Comparison of ENCODE assay signal across 8 cellular contexts in the genomic region with DNA sequence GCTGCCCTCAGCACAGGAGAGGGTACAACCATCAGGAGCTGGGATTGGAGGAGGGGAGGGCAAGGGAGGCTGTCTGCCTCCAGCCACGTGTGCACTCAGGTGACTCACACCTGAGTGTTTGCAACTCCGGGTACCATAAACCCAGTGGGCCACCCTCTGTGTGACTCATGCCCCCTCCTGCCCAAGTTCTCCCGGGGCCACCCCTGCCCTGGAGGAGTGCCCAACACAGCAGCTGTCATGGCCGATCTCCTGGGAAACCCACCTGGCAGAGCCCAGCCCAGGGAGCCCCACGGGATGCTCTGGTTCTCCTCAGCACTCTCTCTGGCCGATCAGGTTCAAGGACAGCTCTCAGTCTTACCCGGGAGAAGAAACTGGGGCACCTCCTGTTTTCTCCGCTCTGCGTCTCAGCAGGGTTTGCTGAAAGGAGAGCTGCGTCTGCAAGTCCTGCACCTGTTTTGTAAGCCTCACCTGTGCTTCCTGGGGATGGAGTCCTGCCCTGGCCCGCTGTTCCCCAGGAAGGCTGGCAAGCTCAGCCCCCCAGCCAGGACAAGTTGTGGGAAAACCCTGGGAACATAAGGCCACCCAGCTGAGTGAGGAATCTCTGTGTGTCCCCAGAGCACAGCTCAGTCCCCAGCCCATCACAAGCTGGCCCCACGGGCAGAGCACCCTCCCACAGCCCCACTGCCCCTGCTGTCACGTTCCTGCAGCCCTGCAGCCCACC. TPM values are rescaled to one million over a fixed set of nuclear protein-coding genes. Genes with fewer than 3 reads are reported as not detected.
DNase-seq lines count a peak whose midpoint lies in the region; ATAC-seq and TF ChIP-seq lines count a peak whose summit lies in the region.

No MANE protein-coding gene starts in this region.

- H3K9me3 ChIP-seq in HCT116 (ENCODE audit: control insufficient read depth in 1 of 2, insufficient read depth in 1 of 2, low read depth in 1 of 2, low read length in 2 of 2) (peaks cover 1 to 2% of the 10 kb centered on the region in 2 experiments; a peak in 1 of 4 replicates), SK-N-SH (no peaks in the 10 kb centered on the region), heart right ventricle (no peaks in the 10 kb centered on the region)

- H3K4me1 ChIP-seq in HCT116 (ENCODE audit: control insufficient read depth in 1 of 2, insufficient read depth in 2 of 2, low read length in 2 of 2): peaks cover 13 to 23% of the 10 kb centered on the region in 2 experiments
- H3K4me1 ChIP-seq in SK-N-SH (ENCODE audit: control insufficient read depth in 1 of 2, insufficient read depth in 2 of 2, low read depth in 1 of 2, low read length in 1 of 2): peaks cover 0 to 20% of the 10 kb centered on the region in 2 experiments; a peak in 2 of 4 replicates
- peaks cover 0 to 18% (median 8%) of the 10 kb centered on the region in 9 donors for H3K4me1 ChIP-seq in heart right ventricle

- no peak for TF ChIP-seq RAD21 in HCT116 (IDR thresholded peaks at IDR 0.05; ENCODE audit: low read depth)
- TF ChIP-seq RAD21 in SK-N-SH (IDR thresholded peaks at IDR 0.05; ENCODE audit: low read length): no peak

- no peak for TF ChIP-seq EP300 in SK-N-SH (IDR thresholded peaks at IDR 0.05; ENCODE audit: borderline replicate concordance in 1 of 2, low read depth in 1 of 2, low read length in 1 of 2)

- no TSS peak for BruUV-seq in HCT116 (replicated peaks; lab: Mats Ljungman, UMichigan)

- ATAC-seq in HCT116 (peak; percentile 73), heart right ventricle (peak in 6 of 8 donors; percentile 16 to 48 (median 25)), HG03460 (IDR thresholded peaks at IDR 0.05; ENCODE audit: unreplicated experiment) (no peak), HG02884 (IDR thresholded peaks at IDR 0.05; ENCODE audit: unreplicated experiment) (no peak)

- H3K79me2 ChIP-seq in HCT116 (ENCODE audit: insufficient read depth, low read length) (no peaks in the 10 kb centered on the region), SK-N-SH (ENCODE audit: insufficient read depth) (no peaks in the 10 kb centered on the region)

- H3K4me2 ChIP-seq in HCT116 (ENCODE audit: low read length) (peak overlapping the region; percentile 72), SK-N-SH (peak overlapping the region; percentile 79)

- H3K4me3 ChIP-seq in HCT116 (replicated peaks in 1 of 2; ENCODE audit: low read depth in 1 of 2, low read length in 2 of 2) (peak overlapping the region; percentile 35 to 45), SK-N-SH (ENCODE audit: low read depth in 2 of 2, low read length in 1 of 2) (no peak overlapping the region), heart right ventricle (peak overlapping the region in 4 of 10 donors; percentile 38 to 47 (median 44))

- peak overlapping the region; percentile 51 for H3K27ac ChIP-seq in HCT116 (ENCODE audit: low read depth, low read length)
- H3K27ac ChIP-seq in SK-N-SH (ENCODE audit: low read depth in 2 of 2, low read length in 1 of 2): peak overlapping the region in 1 of 2 experiments; percentile 94; a peak in 2 of 4 replicates
- H3K27ac ChIP-seq in heart right ventricle: peak overlapping the region in 7 of 10 donors; percentile 18 to 58 (median 39)

- intact Hi-C loops in HCT116 (cut with micrococcal nuclease) (loop anchor here (2.0 to 5.0 kb wide), 3 partner anchors 60 to 340 kb away; no protein-coding TSS in a partner anchor), heart right ventricle (cut with DNase I) (loop anchor here in 2 of 10 donors (1.0 to 5.0 kb wide), 2 partner anchors 44 to 340 kb away; a partner anchor contains a TSS)

- no peak for TF ChIP-seq POLR2A in HCT116 (IDR thresholded peaks at IDR 0.05; ENCODE audit: borderline replicate concordance, extremely low read depth, insufficient read depth, insufficient read length)

- DNase-seq in HCT116 (ENCODE audit: low read depth, low spot score) (peak; percentile 49), SK-N-SH (peak; percentile 53), heart right ventricle (no peak), DMS153 treated with DMSO at 0.1 percent for 48 hours (lab: John Stamatoyannopoulos, UW; ENCODE audit: unreplicated experiment) (no peak), GM19240 (ENCODE audit: insufficient read length, low spot score) (no peak)
- DNase-seq in stimulated activated CD4-positive, alpha-beta T cell treated with anti-CD3 and anti-CD28 coated beads, Interleukin-4, amount 100 ng/mL, for 24 hours: peak; percentile 37

- no peaks in the 10 kb centered on the region for H3F3A ChIP-seq in SK-N-SH (replicated peaks; ENCODE audit: insufficient read depth)

- RAD21 ChIA-PET in HCT116 (lab: Charles Lee; ENCODE audit: low non-redundant PET in 1 of 2, low total read pairs in 2 of 2, uncharacterized antibody in 2 of 2, unreplicated experiment in 2 of 2): interaction anchor here (0.6 to 0.9 kb wide), 3 partner anchors 64 to 219 kb away, joined by 3 to 4 read pairs (median 3); no protein-coding TSS in a partner anchor

- H3K27me3 ChIP-seq in HCT116 (ENCODE audit: insufficient read depth, low read length) (no peaks in the 10 kb centered on the region), SK-N-SH (ENCODE audit: insufficient read depth) (no peaks in the 10 kb centered on the region), heart right ventricle (no peaks in the 10 kb centered on the region)

- no peak for TF ChIP-seq CTCF in HCT116 (IDR thresholded peaks at IDR 0.05 in 2 of 3, conservative IDR thresholded peaks at IDR 0.05 in 1 of 3; ENCODE audit: borderline replicate concordance in 1 of 3, insufficient read depth in 1 of 3, low read depth in 2 of 3, low read length in 2 of 3)
- no peak for TF ChIP-seq CTCF in SK-N-SH (IDR thresholded peaks at IDR 0.05)
- no peak for TF ChIP-seq CTCF in heart right ventricle (IDR thresholded peaks at IDR 0.05)

- H4K20me1 ChIP-seq in HCT116 (ENCODE audit: insufficient read depth) (no peaks in the 10 kb centered on the region), SK-N-SH (ENCODE audit: insufficient read depth) (no peaks in the 10 kb centered on the region)

- CTCF ChIA-PET in HCT116 (lab: Charles Lee): interaction anchor here (0.6 to 1.9 kb wide), 13 partner anchors 9 to 1780 kb away, joined by 3 to 7 read pairs (median 3); no protein-coding TSS in a partner anchor
- CTCF ChIA-PET in SK-N-SH (lab: Yijun Ruan, JAX): interaction anchor here (0.7 to 6.7 kb wide), 37 partner anchors 9 to 340 kb away, joined by 3 to 71 read pairs (median 4); a partner anchor contains a TSS

- 57% methylated on average over 9 of the region's 13 CpGs for WGBS in SK-N-SH (ENCODE audit: low lambda C conversion rate)
- 59 to 69% methylated on average over 13 of the region's 13 CpGs for WGBS in heart right ventricle, 2 donors

- H3K36me3 ChIP-seq in HCT116 (ENCODE audit: control insufficient read depth in 1 of 2, insufficient read depth in 2 of 2, low read length in 2 of 2) (no peaks in the 10 kb centered on the region), SK-N-SH (replicated peaks in 1 of 2; ENCODE audit: control insufficient read depth in 1 of 2, insufficient read depth in 2 of 2, low read length in 1 of 2) (no peaks in the 10 kb centered on the region), heart right ventricle (no peaks in the 10 kb centered on the region)

- H2AFZ ChIP-seq in HCT116 (ENCODE audit: low read depth, low read length, poor library complexity, severe bottlenecking): no peak overlapping the region
- H2AFZ ChIP-seq in SK-N-SH (ENCODE audit: low read depth): peak overlapping the region; percentile 84; the same call in 1 of the 2 replicates

- peak overlapping the region; percentile 44 for H3K9ac ChIP-seq in HCT116 (ENCODE audit: low read length)
- no peak overlapping the region for H3K9ac ChIP-seq in SK-N-SH

- POLR2A ChIA-PET in HCT116 (lab: Charles Lee): interaction anchor here (0.5 to 1.2 kb wide), 3 partner anchors 12 to 213 kb away, joined by 3 read pairs; no protein-coding TSS in a partner anchor
- POLR2A ChIA-PET in SK-N-SH (lab: Yijun Ruan, JAX): interaction anchor here (0.6 to 1.6 kb wide), 8 partner anchors 9 to 65 kb away, joined by 3 to 9 read pairs (median 4); a partner anchor contains a TSS

- no peaks in the 10 kb centered on the region for H3K9me2 ChIP-seq in HCT116 (ENCODE audit: insufficient read depth)
- H3K9me2 ChIP-seq in SK-N-SH: no peaks in the 10 kb centered on the region

TF ChIP-seq in HCT116, 20 proteins besides CTCF, POLR2A, EP300 and RAD21 (continues in another document):
- TF ChIP-seq ELF1 (IDR thresholded peaks at IDR 0.05; ENCODE audit: borderline replicate concordance, low read depth): no peak
- peak; percentile 82 for TF ChIP-seq JUND (IDR thresholded peaks at IDR 0.05)
- no peak for TF ChIP-seq EZH2phosphoT487 (IDR thresholded peaks at IDR 0.05; ENCODE audit: borderline replicate concordance)

TF ChIP-seq in SK-N-SH, 30 proteins besides CTCF, POLR2A, EP300 and RAD21 (continues in another document):
- TF ChIP-seq, protein P1, sequence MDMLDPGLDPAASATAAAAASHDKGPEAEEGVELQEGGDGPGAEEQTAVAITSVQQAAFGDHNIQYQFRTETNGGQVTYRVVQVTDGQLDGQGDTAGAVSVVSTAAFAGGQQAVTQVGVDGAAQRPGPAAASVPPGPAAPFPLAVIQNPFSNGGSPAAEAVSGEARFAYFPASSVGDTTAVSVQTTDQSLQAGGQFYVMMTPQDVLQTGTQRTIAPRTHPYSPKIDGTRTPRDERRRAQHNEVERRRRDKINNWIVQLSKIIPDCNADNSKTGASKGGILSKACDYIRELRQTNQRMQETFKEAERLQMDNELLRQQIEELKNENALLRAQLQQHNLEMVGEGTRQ (IDR thresholded peaks at IDR 0.05; ENCODE audit: borderline replicate concordance, low read depth, low read length): no peak
- TF ChIP-seq FOXJ3 (CRISPR knock-in tag; IDR thresholded peaks at IDR 0.05) (no peak), YY1 (IDR thresholded peaks at IDR 0.05; ENCODE audit: low read depth) (no peak), MEF2A (IDR thresholded peaks at IDR 0.05; ENCODE audit: borderline replicate concordance, low read depth) (no peak), RCOR1 (IDR thresholded peaks at IDR 0.05; ENCODE audit: low read length) (no peak)
- TF ChIP-seq, protein P2, sequence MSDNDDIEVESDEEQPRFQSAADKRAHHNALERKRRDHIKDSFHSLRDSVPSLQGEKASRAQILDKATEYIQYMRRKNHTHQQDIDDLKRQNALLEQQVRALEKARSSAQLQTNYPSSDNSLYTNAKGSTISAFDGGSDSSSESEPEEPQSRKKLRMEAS (IDR thresholded peaks at IDR 0.05; ENCODE audit: low read depth): no peak

RNA-seq across cellular contexts. Expression of a gene that starts 44.0 kb away (rescaled TPM):
- total RNA-seq in HCT116 (2021; ENCODE audit: unreplicated experiment) (32.8 TPM), heart right ventricle (10 to 100 TPM; 53.6 to 82.2 (median 63.7) TPM)
- polyA plus RNA-seq in HCT116 (2012): 27.1 and 32.0 TPM in 2 replicates
- polyA plus RNA-seq in SK-N-SH (2012; rRNA removed) (56.9 and 66.9 TPM in 2 replicates), heart right ventricle (10 to 100 TPM; 43.5 to 76.6 TPM)
- 78.1 and 79.9 TPM in 2 replicates for polyA plus RNA-seq in SK-N-SH (2012; cell fraction: cytosol; rRNA removed)
- 14.3 and 22.2 TPM in 2 replicates for polyA plus RNA-seq in SK-N-SH (2012; cell fraction: nucleus; rRNA removed)

Comparison
In these comparisons a context has a peak if more than half of its experiments do, and no peak if none do; other contexts are left out.
1. ATAC-seq: peak in HCT116 (single experiment) and heart right ventricle (6 of 8); none in HG03460 (single experiment) and HG02884 (single experiment).
2. DNase-seq: peak in HCT116 (single experiment), SK-N-SH (single experiment) and stimulated activated CD4-positive, alpha-beta T cell treated with anti-CD3 and anti-CD28 coated beads, Interleukin-4, amount 100 ng/mL, for 24 hours (single experiment); none in heart right ventricle (0 of 2), DMS153 treated with DMSO at 0.1 percent for 48 hours (single experiment) and GM19240 (single experiment).
3. H3K4me3 ChIP-seq: peak in HCT116 (2 of 2); none in SK-N-SH (0 of 2).